Comparison of ENCODE assay signal across 16 cellular contexts in the genomic region with DNA sequence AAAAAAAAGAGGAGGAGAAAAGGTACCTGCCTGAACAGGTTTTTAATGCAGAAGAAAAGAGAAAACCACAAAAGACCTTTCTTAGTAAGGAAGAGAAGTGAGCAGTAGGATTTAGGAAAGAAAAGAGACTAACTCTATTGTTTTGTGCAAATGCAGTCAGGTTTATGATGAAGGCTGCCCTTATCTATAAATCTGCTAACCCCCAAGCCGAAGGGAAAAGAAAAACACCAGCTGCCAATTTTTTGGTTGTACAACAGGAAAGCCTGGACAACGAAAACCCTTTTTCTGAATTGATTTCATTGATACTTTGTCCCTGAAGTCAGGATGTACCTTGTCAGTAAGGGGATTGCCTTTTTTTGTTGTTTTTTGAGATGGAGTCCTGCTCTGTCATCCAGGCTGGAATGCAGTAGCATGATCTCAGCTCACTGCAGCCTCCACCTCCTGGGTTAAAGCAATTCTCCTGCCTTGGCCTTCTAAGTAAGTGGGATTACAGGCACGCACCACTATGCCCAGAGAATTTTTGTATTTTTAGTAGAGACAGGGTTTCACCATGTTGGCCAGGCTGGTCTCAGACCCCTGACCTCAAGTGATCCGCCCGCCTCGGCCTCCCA. TPM values are rescaled to one million over a fixed set of nuclear protein-coding genes. Genes with fewer than 3 reads are reported as not detected.
DNase-seq lines count a peak whose midpoint lies in the region; ATAC-seq, FAIRE-seq and TF ChIP-seq lines count a peak whose summit lies in the region.
"Had no signal": no experiment of that assay in that cellular context is flagged by ENCODE, and none has a peak within 500 bp of the region (broad histone marks: within the 10 kb centered on the region; RNA-seq: fewer than 3 reads in every experiment).

No MANE protein-coding gene starts in this region.

- H3K27ac ChIP-seq in IMR-90 (ENCODE audit: insufficient read depth, low read length) = no peak overlapping the region
- H3K27ac ChIP-seq in endothelial cell of umbilical vein (ENCODE audit: insufficient read depth, low read depth, low read length) = no peak overlapping the region
- H3K27ac ChIP-seq in upper lobe of right lung = no peak overlapping the region
- H3K27ac ChIP-seq: A549, Peyer's patch, SJCRH30 had no signal

- H3K9me1 ChIP-seq in IMR-90 (ENCODE audit: insufficient read depth, low read length) (no peaks in the 10 kb centered on the region), endothelial cell of umbilical vein (replicated peaks; ENCODE audit: control insufficient read depth, extremely low read depth, insufficient read depth, low read length) (no peaks in the 10 kb centered on the region)

- POLR2A ChIA-PET in IMR-90 (lab: Charles Lee; ENCODE audit: unreplicated experiment) (interaction anchor here (0.6 kb wide), 1 partner anchor 44 kb away, joined by 5 read pairs; no protein-coding TSS in a partner anchor), endothelial cell of umbilical vein (lab: Charles Lee) (interaction anchor here (0.8 kb wide), 1 partner anchor 62 kb away, joined by 5 read pairs; no protein-coding TSS in a partner anchor)

- H3K36me3 ChIP-seq in IMR-90 (ENCODE audit: control insufficient read depth, insufficient read depth, low read length) = no peaks in the 10 kb centered on the region
- no peaks in the 10 kb centered on the region for H3K36me3 ChIP-seq in endothelial cell of umbilical vein (ENCODE audit: control insufficient read depth in 2 of 2, extremely low read depth in 1 of 2, insufficient read depth in 2 of 2, low read length in 2 of 2)
- peaks cover 4% of the 10 kb centered on the region for H3K36me3 ChIP-seq in upper lobe of right lung
- H3K36me3 ChIP-seq: SJCRH30 had no signal

- BruUV-seq in IMR-90 (replicated peaks; lab: Mats Ljungman, UMichigan) (no TSS peak), endothelial cell of umbilical vein (replicated peaks; lab: Mats Ljungman, UMichigan) (no TSS peak)

- no peaks in the 10 kb centered on the region for H3K79me2 ChIP-seq in endothelial cell of umbilical vein (ENCODE audit: control insufficient read depth, insufficient read depth, low read length)

- H3K27me3 ChIP-seq in IMR-90 (ENCODE audit: control insufficient read depth, insufficient read depth, low read length) = no peaks in the 10 kb centered on the region
- H3K27me3 ChIP-seq in endothelial cell of umbilical vein (ENCODE audit: control insufficient read depth in 2 of 2, insufficient read depth in 2 of 2, low read length in 2 of 2) = no peaks in the 10 kb centered on the region
- no peaks in the 10 kb centered on the region for H3K27me3 ChIP-seq in upper lobe of right lung
- H3K27me3 ChIP-seq: Peyer's patch, SJCRH30 had no signal

- no peak for FAIRE-seq in endothelial cell of umbilical vein (lab: Jason Lieb, UNC)
- FAIRE-seq: A549, H54, HTR-8/SVneo had no signal

- H3K9me3 ChIP-seq in IMR-90 (ENCODE audit: control insufficient read depth, insufficient read depth, low read length) (no peaks in the 10 kb centered on the region), endothelial cell of umbilical vein (replicated peaks; ENCODE audit: control insufficient read depth, insufficient read depth, low read length) (no peaks in the 10 kb centered on the region), upper lobe of right lung (no peaks in the 10 kb centered on the region)
- H3K9me3 ChIP-seq: A549, Peyer's patch, SJCRH30 had no signal

- no peak for TF ChIP-seq POLR2A in IMR-90 (IDR thresholded peaks at IDR 0.05; ENCODE audit: low read depth, low read length)
- TF ChIP-seq POLR2A in endothelial cell of umbilical vein (IDR thresholded peaks at IDR 0.05; ENCODE audit: low read depth, low read length) = no peak

- DNase-seq in IMR-90 = peak; percentile 22
- peak; percentile 37 for DNase-seq in endothelial cell of umbilical vein (ENCODE audit: low read depth, low spot score)
- DNase-seq in mesothelial cell of epicardium (ENCODE audit: low spot score in 2 of 2, unreplicated experiment in 2 of 2) = no peak
- DNase-seq in upper lobe of right lung = no peak
- DNase-seq: Karpas-422, NCI-H1694, NCI-H2081 treated with DMSO at 0.1 percent for 48 hours, NCI-H526, Peyer's patch, SJCRH30 had no signal

- H3K27ac Mint-ChIP-seq in mesothelial cell of epicardium = peak overlapping the region; percentile 34
- H3K27ac Mint-ChIP-seq: B cell, CD14-positive monocyte had no signal

- H3K4ac ChIP-seq in IMR-90 (ENCODE audit: low read depth, low read length) = no peak overlapping the region

- H3K4me3 ChIP-seq in IMR-90 (ENCODE audit: insufficient read depth, low read depth, low read length) = no peak overlapping the region
- no peak overlapping the region for H3K4me3 ChIP-seq in endothelial cell of umbilical vein (replicated peaks in 1 of 3; ENCODE audit: insufficient read depth in 1 of 3, low read depth in 1 of 3, low read length in 3 of 3)
- H3K4me3 ChIP-seq in upper lobe of right lung = no peak overlapping the region
- H3K4me3 ChIP-seq: A549, Peyer's patch, SJCRH30 had no signal

- peaks cover 2% of the 10 kb centered on the region for H3K36me3 Mint-ChIP-seq in mesothelial cell of epicardium
- H3K36me3 Mint-ChIP-seq: CD14-positive monocyte had no signal

- H2AK9ac ChIP-seq in IMR-90 (replicated peaks; ENCODE audit: low read depth, low read length, poor library complexity) = no peak overlapping the region

- CTCF ChIA-PET in IMR-90 (lab: Yijun Ruan, JAX) (interaction anchor here (0.6 to 1.0 kb wide), 2 partner anchors 15 to 51 kb away, joined by 4 read pairs; no protein-coding TSS in a partner anchor), endothelial cell of umbilical vein (lab: Charles Lee) (interaction anchor here (0.9 to 2.5 kb wide), 7 partner anchors 12 to 71 kb away, joined by 3 to 6 read pairs (median 4); no protein-coding TSS in a partner anchor)

- no peak overlapping the region for H4K5ac ChIP-seq in IMR-90 (ENCODE audit: low read depth, low read length)

- no peaks in the 10 kb centered on the region for H4K20me1 ChIP-seq in IMR-90 (ENCODE audit: insufficient read depth, low read length)
- no peaks in the 10 kb centered on the region for H4K20me1 ChIP-seq in endothelial cell of umbilical vein (replicated peaks; ENCODE audit: control insufficient read depth, extremely low read depth, insufficient read depth, low read length)

- H2BK5ac ChIP-seq in IMR-90 (ENCODE audit: low read depth, low read length, poor library complexity, severe bottlenecking) = no peak overlapping the region

- H3K9ac ChIP-seq in IMR-90 (ENCODE audit: low read depth, low read length) (no peak overlapping the region), endothelial cell of umbilical vein (replicated peaks; ENCODE audit: extremely low read depth, insufficient read depth, low read length) (no peak overlapping the region)

- no peaks in the 10 kb centered on the region for H3K79me1 ChIP-seq in IMR-90 (ENCODE audit: low read depth in 1 of 2, low read length in 2 of 2)

- no peak overlapping the region for H2BK15ac ChIP-seq in IMR-90 (ENCODE audit: low read depth, low read length)

- in situ Hi-C loops in IMR-90 (cut with MboI; ENCODE audit: low sequenced_read_pairs) = no loop called here

- no peak for TF ChIP-seq RAD21 in IMR-90 (IDR thresholded peaks at IDR 0.05; ENCODE audit: low read length)

- no peak overlapping the region for H2BK120ac ChIP-seq in IMR-90 (ENCODE audit: low read depth, low read length)

- H3K18ac ChIP-seq in IMR-90 (ENCODE audit: low read depth, low read length) = no peak overlapping the region

- H3K4me1 ChIP-seq in IMR-90 (ENCODE audit: control insufficient read depth, insufficient read depth, low read length) (no peaks in the 10 kb centered on the region), endothelial cell of umbilical vein (ENCODE audit: control insufficient read depth, extremely low read depth, insufficient read depth, low read length) (no peaks in the 10 kb centered on the region), upper lobe of right lung (no peaks in the 10 kb centered on the region)
- H3K4me1 ChIP-seq: A549, Peyer's patch, SJCRH30 had no signal

- H3K23ac ChIP-seq in IMR-90 (ENCODE audit: low read depth, low read length) = no peak overlapping the region

- H3K4me3 Mint-ChIP-seq in mesothelial cell of epicardium = no peak overlapping the region
- H3K4me3 Mint-ChIP-seq: B cell, CD14-positive monocyte had no signal

- no peaks in the 10 kb centered on the region for H3K9me3 Mint-ChIP-seq in mesothelial cell of epicardium
- H3K9me3 Mint-ChIP-seq: CD14-positive monocyte had no signal

- peak; percentile 56 for ATAC-seq in IMR-90 (ENCODE audit: low read depth)
- ATAC-seq in upper lobe of right lung = no peak
- no peak for ATAC-seq in GM21786 (IDR thresholded peaks at IDR 0.05; ENCODE audit: unreplicated experiment)
- ATAC-seq: A549 had no signal

- dilution Hi-C loops in IMR-90 (cut with HindIII; ENCODE audit: low sequenced_read_pairs, unreplicated experiment) (no loop called here), endothelial cell of umbilical vein (cut with MboI; ENCODE audit: extremely low pct_ligation_motif_present, low sequenced_read_pairs) (no loop called here)

- H3K56ac ChIP-seq in IMR-90 (ENCODE audit: extremely low read depth, insufficient read depth, low read length) = no peak overlapping the region

- no peak overlapping the region for H2AFZ ChIP-seq in IMR-90 (replicated peaks; ENCODE audit: low read length, poor library complexity)
- no peak overlapping the region for H2AFZ ChIP-seq in endothelial cell of umbilical vein (ENCODE audit: low read depth, low read length)

- no peak for TF ChIP-seq CTCF in IMR-90 (conservative IDR thresholded peaks at IDR 0.05; ENCODE audit: low read depth, low read length)
- no peak for TF ChIP-seq CTCF in endothelial cell of umbilical vein (IDR thresholded peaks at IDR 0.05; ENCODE audit: extremely low read depth in 1 of 2, insufficient read depth in 1 of 2, low read depth in 1 of 2, low read length in 2 of 2)
- no peak for TF ChIP-seq CTCF in mesothelial cell of epicardium (IDR thresholded peaks at IDR 0.05; ENCODE audit: unreplicated experiment)
- no peak for TF ChIP-seq CTCF in upper lobe of right lung (IDR thresholded peaks at IDR 0.05)

- H4K91ac ChIP-seq in IMR-90 (ENCODE audit: insufficient read depth, low read depth, low read length) = no peak overlapping the region

- no CpG with 5 or more reads among the region's 6 CpGs for WGBS in IMR-90 (ENCODE audit: extremely low coverage in 2 of 2, insufficient read length in 1 of 2), 2 experiments

- no peak overlapping the region for H2AK5ac ChIP-seq in IMR-90 (ENCODE audit: low read depth, low read length)

- peaks cover 5% of the 10 kb centered on the region for H3K4me1 Mint-ChIP-seq in mesothelial cell of epicardium
- H3K4me1 Mint-ChIP-seq: B cell, CD14-positive monocyte had no signal

- intact Hi-C loops in IMR-90 (cut with micrococcal nuclease) = no loop called here
- intact Hi-C loops in endothelial cell of umbilical vein (cut with micrococcal nuclease) = no loop called here
- intact Hi-C loops in upper lobe of right lung (cut with DNase I) = no loop called here

- no peak overlapping the region for H4K8ac ChIP-seq in IMR-90 (ENCODE audit: low read depth in 2 of 2, low read length in 2 of 2)

- H2BK20ac ChIP-seq in IMR-90 (ENCODE audit: low read depth, low read length) = no peak overlapping the region

- H3K4me2 ChIP-seq in IMR-90 (ENCODE audit: low read depth, low read length) = no peak overlapping the region
- H3K4me2 ChIP-seq in endothelial cell of umbilical vein (ENCODE audit: insufficient read depth, low read length) = no peak overlapping the region
- H3K4me2 ChIP-seq: A549 had no signal

- H3K27me3 Mint-ChIP-seq in mesothelial cell of epicardium (ENCODE audit: low read depth) = no peaks in the 10 kb centered on the region
- H3K27me3 Mint-ChIP-seq: B cell had no signal

- H3K14ac ChIP-seq in IMR-90 (replicated peaks; ENCODE audit: low read depth, low read length) = no peak overlapping the region

RNA-seq across cellular contexts. Expression of a gene that starts 21.2 kb away (rescaled TPM):
- total RNA-seq in IMR-90 (2012; rRNA removed) (40.8 and 46.4 TPM in 2 replicates), endothelial cell of umbilical vein (50.1 and 66.9 TPM in 2 replicates), mesothelial cell of epicardium (32.0 to 37.9 TPM (median 32.2 TPM) in 3 replicates), upper lobe of right lung (69.3 TPM)
- polyA plus RNA-seq in IMR-90 (2012; rRNA removed) (133 and 152 TPM in 2 replicates), endothelial cell of umbilical vein (204 and 236 TPM in 2 replicates)
- polyA plus RNA-seq in IMR-90 (2012; cell fraction: cytosol; rRNA removed) = 252 and 358 TPM in 2 replicates
- 170 and 292 TPM in 2 replicates for polyA plus RNA-seq in IMR-90 (2012; cell fraction: nucleus; rRNA removed; ENCODE audit: low replicate concordance)
- 136 and 153 TPM in 2 replicates for polyA plus RNA-seq in endothelial cell of umbilical vein (2011; cell fraction: cytosol; rRNA removed)
- polyA plus RNA-seq in endothelial cell of umbilical vein (2011; cell fraction: nucleus; rRNA removed) = 102 and 113 TPM in 2 replicates
- 113 and 160 TPM in 2 replicates for polyA plus RNA-seq in endothelial cell of umbilical vein (2012)
- polyA minus RNA-seq in endothelial cell of umbilical vein = 20.8 and 22.5 TPM in 2 replicates
- polyA minus RNA-seq in endothelial cell of umbilical vein (2011; cell fraction: cytosol; rRNA and poly(A)+ RNA removed) = 9.0 TPM
- polyA minus RNA-seq in endothelial cell of umbilical vein (2011; cell fraction: nucleus; rRNA and poly(A)+ RNA removed) = 16.3 and 23.4 TPM in 2 replicates

RNA-seq across cellular contexts. Expression of a gene that starts 28.9 kb away (rescaled TPM):
- 7.3 and 7.8 TPM in 2 replicates for total RNA-seq in IMR-90 (2012; rRNA removed)
- polyA plus RNA-seq in IMR-90 (2012; rRNA removed) = 26.7 and 29.2 TPM in 2 replicates
- 14.4 and 25.5 TPM in 2 replicates for polyA plus RNA-seq in IMR-90 (2012; cell fraction: cytosol; rRNA removed)
- polyA plus RNA-seq in IMR-90 (2012; cell fraction: nucleus; rRNA removed; ENCODE audit: low replicate concordance) = 83.1 and 197 TPM in 2 replicates
- 16.5 and 22.5 TPM in 2 replicates for total RNA-seq in endothelial cell of umbilical vein
- 14.3 and 16.4 TPM in 2 replicates for polyA plus RNA-seq in endothelial cell of umbilical vein
- 6.1 and 9.0 TPM in 2 replicates for polyA plus RNA-seq in endothelial cell of umbilical vein (2011; cell fraction: cytosol; rRNA removed)
- 44.3 and 57.9 TPM in 2 replicates for polyA plus RNA-seq in endothelial cell of umbilical vein (2011; cell fraction: nucleus; rRNA removed)
- polyA plus RNA-seq in endothelial cell of umbilical vein (2012) = 15.7 and 20.8 TPM in 2 replicates
- 5.8 and 9.4 TPM in 2 replicates for polyA minus RNA-seq in endothelial cell of umbilical vein
- polyA minus RNA-seq in endothelial cell of umbilical vein (2011; cell fraction: cytosol; rRNA and poly(A)+ RNA removed) = 15.0 TPM
- 5.3 and 12.8 TPM in 2 replicates for polyA minus RNA-seq in endothelial cell of umbilical vein (2011; cell fraction: nucleus; rRNA and poly(A)+ RNA removed)
- total RNA-seq in mesothelial cell of epicardium = 50.4 to 59.0 TPM (median 55.4 TPM) in 3 replicates
- 36.4 TPM for total RNA-seq in upper lobe of right lung

RNA-seq across cellular contexts. Expression of a gene that starts 41.2 kb away (rescaled TPM):
- 5.0 and 5.6 TPM in 2 replicates for total RNA-seq in IMR-90 (2012; rRNA removed)
- 27.8 and 34.4 TPM in 2 replicates for polyA plus RNA-seq in IMR-90 (2012; rRNA removed)
- 20.6 and 36.3 TPM in 2 replicates for polyA plus RNA-seq in IMR-90 (2012; cell fraction: cytosol; rRNA removed)
- polyA plus RNA-seq in IMR-90 (2012; cell fraction: nucleus; rRNA removed; ENCODE audit: low replicate concordance) = 61.2 and 132 TPM in 2 replicates
- total RNA-seq in endothelial cell of umbilical vein = 5.7 and 5.8 TPM in 2 replicates
- polyA plus RNA-seq in endothelial cell of umbilical vein = 6.5 and 8.7 TPM in 2 replicates
- 4.3 and 4.7 TPM in 2 replicates for polyA plus RNA-seq in endothelial cell of umbilical vein (2011; cell fraction: cytosol; rRNA removed)
- polyA plus RNA-seq in endothelial cell of umbilical vein (2011; cell fraction: nucleus; rRNA removed) = 9.3 TPM in 2 replicates
- polyA plus RNA-seq in endothelial cell of umbilical vein (2012) = 4.2 and 6.0 TPM in 2 replicates
- 2.1 TPM in 2 replicates for polyA minus RNA-seq in endothelial cell of umbilical vein
- polyA minus RNA-seq in endothelial cell of umbilical vein (2011; cell fraction: cytosol; rRNA and poly(A)+ RNA removed) = 4.3 TPM
- 1.4 and 1.8 TPM in 2 replicates for polyA minus RNA-seq in endothelial cell of umbilical vein (2011; cell fraction: nucleus; rRNA and poly(A)+ RNA removed)
- 5.9 to 6.3 TPM (median 6.1 TPM) in 3 replicates for total RNA-seq in mesothelial cell of epicardium
- total RNA-seq in upper lobe of right lung = 4.0 TPM

RNA-seq across cellular contexts. Expression of a gene that starts 43.1 kb away (rescaled TPM):
- total RNA-seq in IMR-90 (2012; rRNA removed) = 7.3 and 8.1 TPM in 2 replicates
- 38.4 and 44.0 TPM in 2 replicates for polyA plus RNA-seq in IMR-90 (2012; rRNA removed)
- 31.2 and 35.3 TPM in 2 replicates for polyA plus RNA-seq in IMR-90 (2012; cell fraction: cytosol; rRNA removed)
- polyA plus RNA-seq in IMR-90 (2012; cell fraction: nucleus; rRNA removed; ENCODE audit: low replicate concordance) = 129 and 331 TPM in 2 replicates
- 57.5 and 69.6 TPM in 2 replicates for total RNA-seq in endothelial cell of umbilical vein
- polyA plus RNA-seq in endothelial cell of umbilical vein = 43.5 and 51.2 TPM in 2 replicates
- polyA plus RNA-seq in endothelial cell of umbilical vein (2011; cell fraction: cytosol; rRNA removed) = 23.3 and 32.6 TPM in 2 replicates
- polyA plus RNA-seq in endothelial cell of umbilical vein (2011; cell fraction: nucleus; rRNA removed) = 110 TPM in 2 replicates
- 18.1 and 22.7 TPM in 2 replicates for polyA plus RNA-seq in endothelial cell of umbilical vein (2012)
- polyA minus RNA-seq in endothelial cell of umbilical vein = 22.4 and 23.7 TPM in 2 replicates
- 12.2 TPM for polyA minus RNA-seq in endothelial cell of umbilical vein (2011; cell fraction: cytosol; rRNA and poly(A)+ RNA removed)
- 36.1 and 50.4 TPM in 2 replicates for polyA minus RNA-seq in endothelial cell of umbilical vein (2011; cell fraction: nucleus; rRNA and poly(A)+ RNA removed)
- 71.3 to 78.5 TPM (median 76.5 TPM) in 3 replicates for total RNA-seq in mesothelial cell of epicardium
- total RNA-seq in upper lobe of right lung = 59.4 TPM

RNA-seq across cellular contexts. Expression of a gene that starts 59.6 kb away (rescaled TPM):
- total RNA-seq in IMR-90 (2012; rRNA removed) = 1.9 and 2.0 TPM in 2 replicates
- 10.3 and 12.6 TPM in 2 replicates for polyA plus RNA-seq in IMR-90 (2012; rRNA removed)
- polyA plus RNA-seq in IMR-90 (2012; cell fraction: cytosol; rRNA removed) = 8.4 and 12.7 TPM in 2 replicates
- 53.4 and 98.2 TPM in 2 replicates for polyA plus RNA-seq in IMR-90 (2012; cell fraction: nucleus; rRNA removed; ENCODE audit: low replicate concordance)
- total RNA-seq in endothelial cell of umbilical vein = 18.4 and 24.6 TPM in 2 replicates
- polyA plus RNA-seq in endothelial cell of umbilical vein = 22.2 and 25.5 TPM in 2 replicates
- polyA plus RNA-seq in endothelial cell of umbilical vein (2011; cell fraction: cytosol; rRNA removed) = 8.0 and 14.2 TPM in 2 replicates
- polyA plus RNA-seq in endothelial cell of umbilical vein (2011; cell fraction: nucleus; rRNA removed) = 93.4 and 97.2 TPM in 2 replicates
- 13.7 and 14.0 TPM in 2 replicates for polyA plus RNA-seq in endothelial cell of umbilical vein (2012)
- 8.2 and 9.1 TPM in 2 replicates for polyA minus RNA-seq in endothelial cell of umbilical vein
- 6.8 TPM for polyA minus RNA-seq in endothelial cell of umbilical vein (2011; cell fraction: cytosol; rRNA and poly(A)+ RNA removed)
- 16.2 and 18.6 TPM in 2 replicates for polyA minus RNA-seq in endothelial cell of umbilical vein (2011; cell fraction: nucleus; rRNA and poly(A)+ RNA removed)
- 44.7 to 48.8 TPM (median 48.7 TPM) in 3 replicates for total RNA-seq in mesothelial cell of epicardium
- total RNA-seq in upper lobe of right lung = 20.7 TPM

Comparison
In these comparisons a context has a peak if more than half of its experiments do, and no peak if none do; other contexts are left out.
1. DNase-seq: peak in IMR-90 (single experiment) and endothelial cell of umbilical vein (single experiment); none in mesothelial cell of epicardium (0 of 2) and upper lobe of right lung (single experiment).